ENCODE assay signal across 16 cellular contexts in the genomic region with DNA sequence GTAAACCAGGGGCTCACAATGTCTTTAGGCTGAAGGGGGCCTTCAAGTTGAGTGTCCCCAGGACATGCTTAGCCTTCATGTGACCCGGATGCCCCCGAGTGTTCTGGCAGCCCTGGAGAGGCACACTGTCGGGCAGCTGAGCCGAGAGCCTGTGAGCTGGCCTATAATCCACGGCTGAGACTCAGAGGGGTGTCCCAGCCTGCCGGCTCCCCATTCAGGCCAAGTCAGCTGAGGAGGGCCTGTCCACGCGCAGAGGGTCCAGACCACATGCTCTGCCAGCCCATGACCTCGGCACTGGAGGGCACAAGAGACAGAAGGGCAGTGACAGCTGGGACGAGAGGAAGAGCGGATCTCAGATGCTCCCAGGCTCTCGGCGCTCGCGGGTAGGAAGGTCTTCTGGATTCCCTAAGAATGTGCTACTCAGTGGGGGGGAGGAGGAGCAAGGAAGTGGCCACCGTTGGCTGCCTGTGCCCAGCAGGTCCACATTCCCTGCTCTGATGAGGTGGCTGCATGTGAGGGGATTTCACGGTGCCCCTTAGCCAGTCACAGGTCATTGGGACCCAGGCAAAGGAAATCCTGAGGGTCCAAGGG.
"Had no signal": no experiment of that assay in that cellular context is flagged by ENCODE, and none has a peak within 500 bp of the region (broad histone marks: within the 10 kb centered on the region; RNA-seq: fewer than 3 reads in every experiment).

No MANE protein-coding gene starts in this region.

- H3K27ac ChIP-seq: body of pancreas, foreskin keratinocyte, prostate gland, skin epidermis had no signal

- H3K4me1 ChIP-seq: body of pancreas, prostate gland had no signal

- H3K27me3 ChIP-seq: body of pancreas, dorsolateral prefrontal cortex, foreskin keratinocyte had no signal

- H3K4me3 ChIP-seq: body of pancreas, prostate gland, skin epidermis had no signal

- DNase-seq: activated CD4-positive, alpha-beta T cell treated with anti-CD3 and anti-CD28 coated beads for 48 hours; activated CD4-positive, CD25-positive, alpha-beta regulatory T cell; activated CD8-positive, alpha-beta T cell treated with anti-CD3 and anti-CD28 coated beads for 36 hours; activated naive CD4-positive, alpha-beta T cell treated with Interleukin-2 at 50 U/mL for 16 hours; activated naive CD8-positive, alpha-beta T cell treated with anti-CD3 and anti-CD28 coated beads, Interleukin-2, amount 10 ng/mL, durations not matched to agents 7 days and 5 days; activated T-cell treated with anti-CD3 and anti-CD28 coated beads, Interleukin-2, amount 50 U/mL, for 1 hour; kidney; stimulated activated CD4-positive, alpha-beta T cell treated with anti-CD3 and anti-CD28 coated beads, Interleukin-15, amount 100 ng/mL, for 24 hours; stimulated activated CD4-positive, alpha-beta T cell treated with anti-CD3 and anti-CD28 coated beads, Interleukin-2, amount 100 ng/mL, for 48 hours; stimulated activated naive CD8-positive, alpha-beta T cell treated with anti-CD3 and anti-CD28 coated beads, Interleukin-15, amount 100 ng/mL, for 72 hours; T-helper 2 cell had no signal

- H3K9me3 ChIP-seq: body of pancreas, prostate gland had no signal

- H3K36me3 ChIP-seq: prostate gland had no signal
